In the genomic region with DNA sequence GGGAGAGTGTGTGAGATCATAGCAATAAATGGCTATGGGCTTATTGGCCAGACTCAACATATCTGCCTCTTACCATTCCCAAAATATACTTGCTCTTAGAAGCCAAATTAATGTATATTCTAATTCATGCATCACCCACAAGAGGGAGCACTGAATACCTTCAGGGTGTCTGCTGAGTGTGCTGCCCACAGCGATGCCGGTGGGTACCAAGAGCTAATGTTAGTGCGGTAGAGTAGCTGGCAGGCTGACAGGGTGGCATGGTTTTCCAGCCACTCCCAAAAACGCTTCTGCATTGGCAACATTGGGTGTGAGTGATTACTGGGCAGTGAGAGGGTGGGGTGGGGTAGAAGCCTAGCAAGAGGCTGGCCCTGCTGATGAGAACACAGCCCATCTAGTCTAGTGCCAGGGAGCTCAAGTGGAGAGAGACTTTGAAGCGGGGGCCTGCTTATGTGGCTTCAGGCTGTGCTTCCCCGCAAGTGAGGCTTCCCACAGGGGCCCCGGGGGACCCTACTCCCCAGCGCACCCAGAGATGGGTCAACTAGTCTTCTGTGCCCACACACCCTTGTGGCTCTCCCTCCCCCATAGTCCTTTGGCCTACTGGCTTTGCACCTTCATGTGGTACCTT, we compare ENCODE assay signal across 8 cellular contexts. TPM values are rescaled to one million over a fixed set of nuclear protein-coding genes. Genes with fewer than 3 reads are reported as not detected.
A peak's percentile ranks its signal among the peaks of the same experiment; 100 is the strongest.
DNase-seq lines count a peak whose midpoint lies in the region; ATAC-seq, FAIRE-seq and TF ChIP-seq lines count a peak whose summit lies in the region.

No MANE protein-coding gene starts in this region.

- H3K4me1 Mint-ChIP-seq in CD4-positive, alpha-beta memory T cell, result no peaks in the 10 kb centered on the region

- no peaks in the 10 kb centered on the region for H3K27me3 ChIP-seq in bronchial epithelial cell (ENCODE audit: control insufficient read depth, insufficient read depth, low read length)
- no peaks in the 10 kb centered on the region for H3K27me3 ChIP-seq in CD4-positive, alpha-beta memory T cell (ENCODE audit: insufficient read depth, low read length)

- peak; percentile 21 to 24 for DNase-seq in activated T-cell treated with anti-CD3 and anti-CD28 coated beads, Interleukin-2, amount 50 U/mL, for 48 hours
- no peak for DNase-seq in activated T-cell treated with anti-CD3 and anti-CD28 coated beads, Interleukin-2, amount 50 U/mL, for 1 hour
- DNase-seq in NCI-H146 treated with DMSO at 0.1 percent for 48 hours (lab: John Stamatoyannopoulos, UW; ENCODE audit: unreplicated experiment) (peak; percentile 24), bronchial epithelial cell (ENCODE audit: low read depth) (peak; percentile 48), renal cortical epithelial cell (ENCODE audit: low read depth) (peak; percentile 45), T1000 (lab: John Stamatoyannopoulos, UW) (no peak)
- DNase-seq in CD4-positive, alpha-beta memory T cell, result no peak

- H3K36me3 ChIP-seq in bronchial epithelial cell (ENCODE audit: control insufficient read depth, insufficient read depth, low read length), result no peaks in the 10 kb centered on the region
- H3K36me3 ChIP-seq in CD4-positive, alpha-beta memory T cell (ENCODE audit: insufficient read depth, low read length), result no peaks in the 10 kb centered on the region

- H3K4me3 Mint-ChIP-seq in CD4-positive, alpha-beta memory T cell, result no peak overlapping the region

- H3K36me3 Mint-ChIP-seq in CD4-positive, alpha-beta memory T cell, result peaks cover 2 to 10% of the 10 kb centered on the region in 2 donors

- intact Hi-C loops in CD4-positive, alpha-beta memory T cell (cut with micrococcal nuclease), result loop anchor here (1.0 kb wide), 1 partner anchor 99 kb away; a partner anchor contains a TSS

- no peak for FAIRE-seq in bronchial epithelial cell (lab: Jason Lieb, UNC)

- no peak overlapping the region for H3K27ac ChIP-seq in CD4-positive, alpha-beta memory T cell (ENCODE audit: low read depth, low read length)

- no peaks in the 10 kb centered on the region for H3K9me3 ChIP-seq in CD4-positive, alpha-beta memory T cell (ENCODE audit: control insufficient read depth in 1 of 2, low read length in 2 of 2)

- peaks cover 2 to 7% of the 10 kb centered on the region in 2 donors for H3K27me3 Mint-ChIP-seq in CD4-positive, alpha-beta memory T cell

- POLR2A ChIA-PET in CD4-positive, alpha-beta memory T cell (lab: Charles Lee; ENCODE audit: partially characterized antibody), result no interaction called here

- H3K27ac Mint-ChIP-seq in CD4-positive, alpha-beta memory T cell, result peak overlapping the region in 1 of 7 donors; percentile 58

- ATAC-seq in HG02970 (IDR thresholded peaks at IDR 0.05; ENCODE audit: low FRiP score, unreplicated experiment), result no peak

- H3K4me3 ChIP-seq in bronchial epithelial cell (ENCODE audit: low read depth, low read length), result no peak overlapping the region
- H3K4me3 ChIP-seq in CD4-positive, alpha-beta memory T cell (ENCODE audit: low read length in 2 of 2), result no peak overlapping the region

- CTCF ChIA-PET in CD4-positive, alpha-beta memory T cell (lab: Charles Lee; ENCODE audit: partially characterized antibody), result interaction anchor here (0.8 kb wide), 1 partner anchor 16 kb away, joined by 4 read pairs; no protein-coding TSS in a partner anchor

- TF ChIP-seq CTCF in bronchial epithelial cell (IDR thresholded peaks at IDR 0.05; ENCODE audit: insufficient read depth, low read length, severe bottlenecking), result peak; percentile 49

- no peaks in the 10 kb centered on the region for H3K4me1 ChIP-seq in CD4-positive, alpha-beta memory T cell (ENCODE audit: insufficient read depth, low read length)

- peaks cover 0 to 3% (median 0%) of the 10 kb centered on the region in 8 donors for H3K9me3 Mint-ChIP-seq in CD4-positive, alpha-beta memory T cell

RNA-seq across cellular contexts. Expression of a gene that starts 9.2 kb away (rescaled TPM):
- total RNA-seq in bronchial epithelial cell (0.26 TPM in 1 of 2 replicates, not detected in the other), renal cortical epithelial cell (0.10 TPM in 1 of 2 replicates, not detected in the other)
- total RNA-seq in CD4-positive, alpha-beta memory T cell, result under 1 TPM; 0.30 to 0.32 TPM
- under 1 TPM in 1 of 2 donors, not detected in 1; 0.13 TPM for polyA plus RNA-seq in CD4-positive, alpha-beta memory T cell

Comparison
In these comparisons a context has a peak if more than half of its experiments do, and no peak if none do; other contexts are left out.
1. DNase-seq: peak in activated T-cell treated with anti-CD3 and anti-CD28 coated beads, Interleukin-2, amount 50 U/mL, for 48 hours (2 of 2), NCI-H146 treated with DMSO at 0.1 percent for 48 hours (single experiment), bronchial epithelial cell (single experiment) and renal cortical epithelial cell (single experiment); none in activated T-cell treated with anti-CD3 and anti-CD28 coated beads, Interleukin-2, amount 50 U/mL, for 1 hour (single experiment), CD4-positive, alpha-beta memory T cell (0 of 5) and T1000 (single experiment).